ENCODE assay signal across 8 cellular contexts in genomic region chr2:30421551-30422436, GRCh38. TPM values are rescaled to one million over a fixed set of nuclear protein-coding genes. Genes with fewer than 3 reads are reported as not detected.
A peak's percentile ranks its signal among the peaks of the same experiment; 100 is the strongest.
DNase-seq lines count a peak whose midpoint lies in the region; ATAC-seq and TF ChIP-seq lines count a peak whose summit lies in the region.

No MANE protein-coding gene starts in this region.

- ATAC-seq in stimulated activated memory B cell treated with anti-CD40 and anti-IgM and Interleukin-4, amounts not matched to agents 10 μg/mL and 1 μg/mL and 100 μg/mL, for 72 hours, result peak; percentile 76
- ATAC-seq in HG03097 (IDR thresholded peaks at IDR 0.05; ENCODE audit: low FRiP score, unreplicated experiment), result no peak
- ATAC-seq in GM21526 (IDR thresholded peaks at IDR 0.05; ENCODE audit: low FRiP score, unreplicated experiment), result no peak

- H3K4me3 Mint-ChIP-seq in activated naive CD4-positive, alpha-beta T cell treated with anti-CD3 and anti-CD28 coated beads, Interleukin-2, amount 10 ng/mL, durations not matched to agents 7 days and 5 days, result peak overlapping the region; percentile 15
- H3K4me3 Mint-ChIP-seq in stimulated activated memory B cell treated with anti-CD40 and anti-IgM and Interleukin-4, amounts not matched to agents 10 μg/mL and 1 μg/mL and 100 μg/mL, for 72 hours, result peak overlapping the region; percentile 32

- H4K20me1 ChIP-seq in hepatocyte (ENCODE audit: insufficient read depth, poor library complexity, severe bottlenecking), result no peaks in the 10 kb centered on the region

- H3K4me3 ChIP-seq in hepatocyte, result no peak overlapping the region

- H3K79me2 ChIP-seq in hepatocyte, result no peaks in the 10 kb centered on the region

- no peaks in the 10 kb centered on the region for H3K9me3 ChIP-seq in hepatocyte (ENCODE audit: low read depth)

- H3K4me1 ChIP-seq in hepatocyte (ENCODE audit: insufficient read depth), result peaks cover 24% of the 10 kb centered on the region

- no peaks in the 10 kb centered on the region for H3K27me3 Mint-ChIP-seq in activated naive CD4-positive, alpha-beta T cell treated with anti-CD3 and anti-CD28 coated beads, Interleukin-2, amount 10 ng/mL, durations not matched to agents 7 days and 5 days
- no peaks in the 10 kb centered on the region for H3K27me3 Mint-ChIP-seq in stimulated activated memory B cell treated with anti-CD40 and anti-IgM and Interleukin-4, amounts not matched to agents 10 μg/mL and 1 μg/mL and 100 μg/mL, for 72 hours

- no peaks in the 10 kb centered on the region for H3K9me2 ChIP-seq in hepatocyte (replicated peaks; ENCODE audit: insufficient read depth)

- H3K27me3 ChIP-seq in hepatocyte, result no peaks in the 10 kb centered on the region

- peaks cover 2% of the 10 kb centered on the region for H3K9me3 Mint-ChIP-seq in activated naive CD4-positive, alpha-beta T cell treated with anti-CD3 and anti-CD28 coated beads, Interleukin-2, amount 10 ng/mL, durations not matched to agents 7 days and 5 days
- no peaks in the 10 kb centered on the region for H3K9me3 Mint-ChIP-seq in stimulated activated memory B cell treated with anti-CD40 and anti-IgM and Interleukin-4, amounts not matched to agents 10 μg/mL and 1 μg/mL and 100 μg/mL, for 72 hours

- H3K36me3 Mint-ChIP-seq in activated naive CD4-positive, alpha-beta T cell treated with anti-CD3 and anti-CD28 coated beads, Interleukin-2, amount 10 ng/mL, durations not matched to agents 7 days and 5 days, result no peaks in the 10 kb centered on the region
- H3K36me3 Mint-ChIP-seq in stimulated activated memory B cell treated with anti-CD40 and anti-IgM and Interleukin-4, amounts not matched to agents 10 μg/mL and 1 μg/mL and 100 μg/mL, for 72 hours, result no peaks in the 10 kb centered on the region

- WGBS in hepatocyte (ENCODE audit: low lambda C conversion rate, missing lambda C conversion rate), result 20% methylated on average over 11 of the region's 11 CpGs

- CTCF ChIA-PET in activated naive CD4-positive, alpha-beta T cell treated with anti-CD3 and anti-CD28 coated beads, Interleukin-2, amount 10 ng/mL, durations not matched to agents 7 days and 5 days (lab: Charles Lee), result interaction anchor here (0.6 to 2.8 kb wide), 9 partner anchors 12 to 290 kb away, joined by 3 to 10 read pairs (median 4); no protein-coding TSS in a partner anchor

- DNase-seq in stimulated activated CD4-positive, alpha-beta T cell treated with anti-CD3 and anti-CD28 coated beads, Interleukin-12 subunit alpha, Interleukin-12 subunit beta, amount 100 ng/mL, for 4 hours, result peak; percentile 18
- no peak for DNase-seq in stimulated activated CD4-positive, alpha-beta T cell treated with anti-CD3 and anti-CD28 coated beads, Interleukin-2, amount 100 ng/mL, for 48 hours
- DNase-seq in NCI-H345 treated with DMSO at 0.1 percent for 48 hours (lab: John Stamatoyannopoulos, UW; ENCODE audit: unreplicated experiment) (peak; percentile 59), hepatocyte (ENCODE audit: low spot score) (peak; percentile 57)
- DNase-seq in activated naive CD4-positive, alpha-beta T cell treated with anti-CD3 and anti-CD28 coated beads, Interleukin-2, amount 10 ng/mL, durations not matched to agents 7 days and 5 days, result peak; percentile 39

- peak overlapping the region; percentile 83 for H3K27ac Mint-ChIP-seq in activated naive CD4-positive, alpha-beta T cell treated with anti-CD3 and anti-CD28 coated beads, Interleukin-2, amount 10 ng/mL, durations not matched to agents 7 days and 5 days
- peak overlapping the region; percentile 78 for H3K27ac Mint-ChIP-seq in stimulated activated memory B cell treated with anti-CD40 and anti-IgM and Interleukin-4, amounts not matched to agents 10 μg/mL and 1 μg/mL and 100 μg/mL, for 72 hours

- no peak for TF ChIP-seq CTCF in hepatocyte (IDR thresholded peaks at IDR 0.05; ENCODE audit: poor library complexity)

- no peaks in the 10 kb centered on the region for H3K36me3 ChIP-seq in hepatocyte (replicated peaks; ENCODE audit: insufficient read depth, low read depth)

- peak overlapping the region; percentile 26 for H2AFZ ChIP-seq in hepatocyte

- H3K27ac ChIP-seq in hepatocyte, result peak overlapping the region; percentile 88

- peak overlapping the region; percentile 56 for H3K4me2 ChIP-seq in hepatocyte

- H3K4me1 Mint-ChIP-seq in activated naive CD4-positive, alpha-beta T cell treated with anti-CD3 and anti-CD28 coated beads, Interleukin-2, amount 10 ng/mL, durations not matched to agents 7 days and 5 days, result peaks cover 38% of the 10 kb centered on the region
- peaks cover 29% of the 10 kb centered on the region for H3K4me1 Mint-ChIP-seq in stimulated activated memory B cell treated with anti-CD40 and anti-IgM and Interleukin-4, amounts not matched to agents 10 μg/mL and 1 μg/mL and 100 μg/mL, for 72 hours

RNA-seq across cellular contexts. Expression of gene LCLAT1, which starts 25.3 kb away (rescaled TPM):
- 13.6 and 15.4 TPM in 2 replicates for total RNA-seq in hepatocyte
- polyA plus RNA-seq in hepatocyte, result 9.8 and 10.1 TPM in 2 replicates

Comparison
In these comparisons a context has a peak if more than half of its experiments do, and no peak if none do; other contexts are left out.
1. DNase-seq: peak in stimulated activated CD4-positive, alpha-beta T cell treated with anti-CD3 and anti-CD28 coated beads, Interleukin-12 subunit alpha, Interleukin-12 subunit beta, amount 100 ng/mL, for 4 hours (single experiment), NCI-H345 treated with DMSO at 0.1 percent for 48 hours (single experiment), activated naive CD4-positive, alpha-beta T cell treated with anti-CD3 and anti-CD28 coated beads, Interleukin-2, amount 10 ng/mL, durations not matched to agents 7 days and 5 days (single experiment) and hepatocyte (single experiment); none in stimulated activated CD4-positive, alpha-beta T cell treated with anti-CD3 and anti-CD28 coated beads, Interleukin-2, amount 100 ng/mL, for 48 hours (0 of 2).